1 cellular context compared by ENCODE assay signal in genomic region chr2:113240915-113241911, GRCh38.
TF ChIP-seq lines count a peak whose summit lies in the region.

No MANE protein-coding gene starts in this region.

TF ChIP-seq in A549, 52 proteins besides CTCF, POLR2A, EP300 and RAD21 (continued from another document):
- TF ChIP-seq PBX3 (IDR thresholded peaks at IDR 0.05) (peak; percentile 53), HES2 (IDR thresholded peaks at IDR 0.05) (peak; percentile 74)
TF ChIP-seq in A549: peak in this region for 20.
